8 cellular contexts compared by ENCODE assay signal in genomic region chr2:189347540-189347939, GRCh38.
DNase-seq lines count a peak whose midpoint lies in the region; ATAC-seq, FAIRE-seq and TF ChIP-seq lines count a peak whose summit lies in the region.

No MANE protein-coding gene starts in this region.

- peak; percentile 80 for ATAC-seq in GM21619 (IDR thresholded peaks at IDR 0.05; ENCODE audit: unreplicated experiment)

- intact Hi-C loops in kidney (cut with DNase I): no loop called here
- intact Hi-C loops in transverse colon (cut with DNase I; ENCODE audit: low total_unique reads): loop anchor here (5.0 to 10.0 kb wide), 2 partner anchors 47 to 65 kb away; no protein-coding TSS in a partner anchor

- no peaks in the 10 kb centered on the region for H3K36me3 ChIP-seq in kidney (ENCODE audit: control insufficient read depth in 1 of 2, insufficient read depth in 2 of 2, low read length in 2 of 2)
- no peaks in the 10 kb centered on the region for H3K36me3 ChIP-seq in transverse colon

- no peak for TF ChIP-seq POLR2A in transverse colon (IDR thresholded peaks at IDR 0.05)

- peak; percentile 37; the same call in 1 of the 2 replicates for TF ChIP-seq CTCF in LNCAP (IDR thresholded peaks at IDR 0.05)
- no peak for TF ChIP-seq CTCF in kidney (IDR thresholded peaks at IDR 0.05; ENCODE audit: borderline replicate concordance, extremely low read depth, insufficient read depth)
- TF ChIP-seq CTCF in transverse colon (IDR thresholded peaks at IDR 0.05): no peak

- H3K9me3 ChIP-seq in kidney (ENCODE audit: control insufficient read depth in 1 of 2, low read length in 2 of 2) (peaks cover 0 to 4% of the 10 kb centered on the region in 2 donors), transverse colon (no peaks in the 10 kb centered on the region)

- no peak overlapping the region for H3K4me3 ChIP-seq in kidney (ENCODE audit: low read length in 2 of 2)
- H3K4me3 ChIP-seq in transverse colon: no peak overlapping the region

- DNase-seq in SHP77 (lab: John Stamatoyannopoulos, UW): peak; percentile 9 to 31
- no peak for DNase-seq in SHP77 treated with DMSO at 0.1 percent for 48 hours (lab: John Stamatoyannopoulos, UW)
- peak; percentile 79 for DNase-seq in brain pericyte (ENCODE audit: low read depth, low spot score)
- no peak for DNase-seq in kidney
- peak; percentile 19 for DNase-seq in transverse colon
- DNase-seq in activated CD8-positive, alpha-beta memory T cell treated with anti-CD3 and anti-CD28 coated beads for 24 hours: no peak

- no peaks in the 10 kb centered on the region for H3K27me3 ChIP-seq in transverse colon

- no peaks in the 10 kb centered on the region for H3K4me1 ChIP-seq in kidney (ENCODE audit: control insufficient read depth in 1 of 2, insufficient read depth in 1 of 2, low read depth in 1 of 2, low read length in 2 of 2)
- peaks cover 2 to 31% (median 13%) of the 10 kb centered on the region in 4 donors for H3K4me1 ChIP-seq in transverse colon

- no peak for TF ChIP-seq EP300 in transverse colon (IDR thresholded peaks at IDR 0.05; ENCODE audit: low read depth)

- 39 to 67% methylated on average over 1 of the region's 1 CpG for WGBS in transverse colon (ENCODE audit: low coverage in 1 of 2), 2 donors

- peak; percentile 55 for FAIRE-seq in kidney (lab: Jason Lieb, UNC)

- H3K27ac ChIP-seq in kidney (ENCODE audit: low read depth in 2 of 2, low read length in 2 of 2) (no peak overlapping the region), transverse colon (peak overlapping the region; percentile 59 to 75 (median 70))

- in situ Hi-C loops in transverse colon (cut with MboI; ENCODE audit: low pct_ligation_motif_present in 1 of 4, low pct_unique_long_range_greater_than_20kb in 1 of 4, low sequenced_read_pairs in 3 of 4): no loop called here

- H3K9ac ChIP-seq in kidney (ENCODE audit: low read length in 2 of 2): no peak overlapping the region

Comparison
In these comparisons a context has a peak if more than half of its experiments do, and no peak if none do; other contexts are left out.
1. DNase-seq: peak in SHP77 (2 of 2), brain pericyte (single experiment) and transverse colon (single experiment); none in SHP77 treated with DMSO at 0.1 percent for 48 hours (single experiment), kidney (single experiment) and activated CD8-positive, alpha-beta memory T cell treated with anti-CD3 and anti-CD28 coated beads for 24 hours (single experiment).
2. H3K27ac ChIP-seq: peak in transverse colon (4 of 4); none in kidney (0 of 2).